ENCODE assay signal across 21 cellular contexts in genomic region chr14:96574171-96574632, GRCh38.
DNase-seq lines count a peak whose midpoint lies in the region; ATAC-seq and TF ChIP-seq lines count a peak whose summit lies in the region.
"Had no signal": no experiment of that assay in that cellular context is flagged by ENCODE, and none has a peak within 500 bp of the region (broad histone marks: within the 10 kb centered on the region; RNA-seq: fewer than 3 reads in every experiment).

No MANE protein-coding gene starts in this region.

- H3K9me3 ChIP-seq in esophagus (ENCODE audit: control insufficient read depth in 2 of 2, insufficient read depth in 1 of 2, low read depth in 1 of 2, low read length in 1 of 2), result no peaks in the 10 kb centered on the region
- H3K9me3 ChIP-seq: prostate gland, spleen, upper lobe of right lung had no signal

- peaks cover 5% of the 10 kb centered on the region for H3K36me3 Mint-ChIP-seq in mesothelial cell of epicardium
- H3K36me3 Mint-ChIP-seq in activated CD4-positive, alpha-beta T cell treated with anti-CD3 and anti-CD28 coated beads, Interleukin-2, amount 10 ng/mL, durations not matched to agents 7 days and 5 days (ENCODE audit: low read depth), result peaks cover 9% of the 10 kb centered on the region

- H3K27ac ChIP-seq in esophagus (ENCODE audit: low read depth in 2 of 2, low read length in 1 of 2), result peak overlapping the region; percentile 29 to 75
- H3K27ac ChIP-seq: prostate gland, spleen, upper lobe of right lung had no signal

- H3K36me3 ChIP-seq in esophagus (ENCODE audit: control insufficient read depth in 2 of 2, insufficient read depth in 2 of 2, low read length in 1 of 2), result no peaks in the 10 kb centered on the region
- H3K36me3 ChIP-seq: neural progenitor cell, prostate gland had no signal

- peak; percentile 16 for DNase-seq in GM03348 (ENCODE audit: low spot score)
- DNase-seq in LHCN-M2 (ENCODE audit: low read depth), result peak; percentile 56
- no peak for DNase-seq in mesothelial cell of epicardium (ENCODE audit: low spot score in 2 of 2, unreplicated experiment in 2 of 2)
- DNase-seq in ecto neural progenitor cell (ENCODE audit: low spot score), result no peak
- no peak for DNase-seq in activated CD4-positive, alpha-beta T cell treated with anti-CD3 and anti-CD28 coated beads, Interleukin-2, amount 10 ng/mL, durations not matched to agents 7 days and 5 days
- DNase-seq: activated CD4-positive, alpha-beta T cell treated with anti-CD3 and anti-CD28 coated beads for 48 hours; DND-41; left ventricle myocardium superior; NCI-H146; NCI-H748 treated with DMSO at 0.1 percent for 48 hours; OCI-M1; SHP77; spleen; T-cell; upper lobe of right lung had no signal

- no peak overlapping the region for H3K4me3 Mint-ChIP-seq in mesothelial cell of epicardium
- H3K4me3 Mint-ChIP-seq in activated CD4-positive, alpha-beta T cell treated with anti-CD3 and anti-CD28 coated beads, Interleukin-2, amount 10 ng/mL, durations not matched to agents 7 days and 5 days, result no peak overlapping the region
- H3K4me3 Mint-ChIP-seq: neural progenitor cell, T-cell had no signal

- no peak overlapping the region for H3K4me3 ChIP-seq in esophagus (ENCODE audit: low read depth in 1 of 2, low read length in 2 of 2)
- H3K4me3 ChIP-seq: neural progenitor cell, prostate gland, spleen, upper lobe of right lung had no signal

- H3K27me3 ChIP-seq in esophagus (ENCODE audit: control insufficient read depth in 1 of 2, insufficient read depth in 2 of 2, low read length in 2 of 2), result no peaks in the 10 kb centered on the region
- H3K27me3 ChIP-seq: neural progenitor cell, spleen, upper lobe of right lung had no signal

- CTCF ChIA-PET in activated CD4-positive, alpha-beta T cell treated with anti-CD3 and anti-CD28 coated beads, Interleukin-2, amount 10 ng/mL, durations not matched to agents 7 days and 5 days (lab: Charles Lee), result interaction anchor here (0.9 kb wide), 1 partner anchor 16 kb away, joined by 4 read pairs; no protein-coding TSS in a partner anchor

- H3K27ac Mint-ChIP-seq in mesothelial cell of epicardium, result peak overlapping the region; percentile 60
- H3K27ac Mint-ChIP-seq in activated CD4-positive, alpha-beta T cell treated with anti-CD3 and anti-CD28 coated beads, Interleukin-2, amount 10 ng/mL, durations not matched to agents 7 days and 5 days, result no peak overlapping the region
- H3K27ac Mint-ChIP-seq: activated T-helper 2 cell treated with anti-CD3 and anti-CD28 coated beads, Interferon-gamma antibody, Interleukin-2, Interleukin-4, amounts not matched to agents 10 μg/mL and 5 μg/mL and 100 μg/mL, durations not matched to agents 14 hours and 24 hours and 36 hours; neural progenitor cell; T-cell had no signal

- H3K4me1 ChIP-seq in esophagus (ENCODE audit: control insufficient read depth in 2 of 2, insufficient read depth in 2 of 2, low read length in 1 of 2), result peaks cover 8% of the 10 kb centered on the region in 2 donors
- H3K4me1 ChIP-seq: upper lobe of right lung had no signal

- no peak for TF ChIP-seq CTCF in mesothelial cell of epicardium (IDR thresholded peaks at IDR 0.05; ENCODE audit: unreplicated experiment)

- POLR2A ChIA-PET in activated CD4-positive, alpha-beta T cell treated with anti-CD3 and anti-CD28 coated beads, Interleukin-2, amount 10 ng/mL, durations not matched to agents 7 days and 5 days (lab: Charles Lee), result no interaction called here

- ATAC-seq in GM21825 (IDR thresholded peaks at IDR 0.05; ENCODE audit: unreplicated experiment) (no peak), GM21360 (IDR thresholded peaks at IDR 0.05; ENCODE audit: unreplicated experiment) (no peak)
- ATAC-seq: T-cell, upper lobe of right lung had no signal

- H3K27me3 Mint-ChIP-seq in mesothelial cell of epicardium (ENCODE audit: low read depth), result no peaks in the 10 kb centered on the region
- no peaks in the 10 kb centered on the region for H3K27me3 Mint-ChIP-seq in activated CD4-positive, alpha-beta T cell treated with anti-CD3 and anti-CD28 coated beads, Interleukin-2, amount 10 ng/mL, durations not matched to agents 7 days and 5 days
- H3K27me3 Mint-ChIP-seq: T-cell had no signal

- no peaks in the 10 kb centered on the region for H3K9me3 Mint-ChIP-seq in mesothelial cell of epicardium
- H3K9me3 Mint-ChIP-seq in activated CD4-positive, alpha-beta T cell treated with anti-CD3 and anti-CD28 coated beads, Interleukin-2, amount 10 ng/mL, durations not matched to agents 7 days and 5 days, result no peaks in the 10 kb centered on the region
- H3K9me3 Mint-ChIP-seq: activated T-helper 2 cell treated with anti-CD3 and anti-CD28 coated beads, Interferon-gamma antibody, Interleukin-2, Interleukin-4, amounts not matched to agents 10 μg/mL and 5 μg/mL and 100 μg/mL, durations not matched to agents 14 hours and 24 hours and 36 hours; neural progenitor cell; T-cell had no signal

- peaks cover 29% of the 10 kb centered on the region for H3K4me1 Mint-ChIP-seq in mesothelial cell of epicardium
- peaks cover 9% of the 10 kb centered on the region for H3K4me1 Mint-ChIP-seq in activated CD4-positive, alpha-beta T cell treated with anti-CD3 and anti-CD28 coated beads, Interleukin-2, amount 10 ng/mL, durations not matched to agents 7 days and 5 days

- 56 to 79% methylated on average over 2 of the region's 2 CpGs for WGBS in esophagus, 2 donors

Comparison
In these comparisons a context has a peak if more than half of its experiments do, and no peak if none do; other contexts are left out.
1. DNase-seq: peak in GM03348 (single experiment) and LHCN-M2 (single experiment); none in mesothelial cell of epicardium (0 of 2), ecto neural progenitor cell (single experiment) and activated CD4-positive, alpha-beta T cell treated with anti-CD3 and anti-CD28 coated beads, Interleukin-2, amount 10 ng/mL, durations not matched to agents 7 days and 5 days (single experiment).